Comparison of ENCODE assay signal across 16 cellular contexts in genomic region chr11:66286699-66287098, GRCh38. TPM values are rescaled to one million over a fixed set of nuclear protein-coding genes. Genes with fewer than 3 reads are reported as not detected.
DNase-seq lines count a peak whose midpoint lies in the region; ATAC-seq lines count a peak whose summit lies in the region.
"Had no signal": no experiment of that assay in that cellular context is flagged by ENCODE, and none has a peak within 500 bp of the region (broad histone marks: within the 10 kb centered on the region; RNA-seq: fewer than 3 reads in every experiment).

No MANE protein-coding gene starts in this region.

- peaks cover 35% of the 10 kb centered on the region for H3K4me1 Mint-ChIP-seq in activated T-cell treated with anti-CD3 and anti-CD28 coated beads, Interleukin-2, amount 50 U/mL, for 72 hours (ENCODE audit: low read depth)
- peaks cover 43 to 56% (median 48%) of the 10 kb centered on the region in 3 donors for H3K4me1 Mint-ChIP-seq in T-cell
- peaks cover 45 to 47% of the 10 kb centered on the region in 2 donors for H3K4me1 Mint-ChIP-seq in immature natural killer cell
- H3K4me1 Mint-ChIP-seq in stimulated activated effector memory CD8-positive, alpha-beta T cell treated with anti-CD3 and anti-CD28 coated beads, Interleukin-12 subunit alpha, Interleukin-12 subunit beta, amount 100 ng/mL, for 72 hours, result peaks cover 71% of the 10 kb centered on the region

- CTCF ChIA-PET in T-cell (lab: Charles Lee), result no interaction called here

- peaks cover 10% of the 10 kb centered on the region for H3K27me3 Mint-ChIP-seq in activated T-cell treated with anti-CD3 and anti-CD28 coated beads, Interleukin-2, amount 50 U/mL, for 72 hours (ENCODE audit: low read depth)
- H3K27me3 Mint-ChIP-seq in T-cell (peaks cover 0 to 5% of the 10 kb centered on the region in 2 donors), immature natural killer cell (ENCODE audit: low read depth in 3 of 3) (peaks cover 14 to 27% (median 23%) of the 10 kb centered on the region in 3 donors)

- POLR2A ChIA-PET in T-cell (lab: Charles Lee), result interaction anchor here in 1 of 2 donors (0.6 kb wide), 1 partner anchor 653 kb away, joined by 3 read pairs; no protein-coding TSS in a partner anchor

- H3K27ac Mint-ChIP-seq in activated T-cell treated with anti-CD3 and anti-CD28 coated beads, Interleukin-2, amount 50 U/mL, for 72 hours, result no peak overlapping the region
- H3K27ac Mint-ChIP-seq in T-cell (no peak overlapping the region), immature natural killer cell (peak overlapping the region in 1 of 6 donors; percentile 39)
- H3K27ac Mint-ChIP-seq in stimulated activated effector memory CD8-positive, alpha-beta T cell treated with anti-CD3 and anti-CD28 coated beads, Interleukin-12 subunit alpha, Interleukin-12 subunit beta, amount 100 ng/mL, for 72 hours, result no peak overlapping the region

- no peak for DNase-seq in activated T-cell treated with anti-CD3 and anti-CD28 coated beads, Interleukin-2, amount 50 U/mL, for 72 hours
- DNase-seq in activated T-cell treated with anti-CD3 and anti-CD28 coated beads for 4 hours (no peak), T-cell (no peak), immature natural killer cell (no peak), KG1 (lab: John Stamatoyannopoulos, UW) (no peak), NCI-H82 treated with DMSO at 0.1 percent for 48 hours (lab: John Stamatoyannopoulos, UW; ENCODE audit: unreplicated experiment) (no peak)
- no peak for DNase-seq in stimulated activated effector memory CD8-positive, alpha-beta T cell treated with anti-CD3 and anti-CD28 coated beads, Interleukin-12 subunit alpha, Interleukin-12 subunit beta, amount 100 ng/mL, for 72 hours (ENCODE audit: low spot score in 2 of 2)
- DNase-seq in stimulated activated CD4-positive, alpha-beta T cell treated with anti-CD3 and anti-CD28 coated beads, Interleukin-12 subunit alpha, Interleukin-12 subunit beta, amount 100 ng/mL, for 4 hours, result no peak
- DNase-seq: activated CD4-positive, alpha-beta T cell treated with anti-CD3 and anti-CD28 coated beads, Interleukin-2, amount 50 U/mL, for 48 hours; DMS79 treated with DMSO at 0.1 percent for 48 hours; NCI-H1417; NK-92 treated with Interleukin-12 subunit alpha and Interleukin-12 subunit beta, amount 100 ng/mL, for 24 hours; T-helper 9 cell had no signal

- H3K4me3 Mint-ChIP-seq in activated T-cell treated with anti-CD3 and anti-CD28 coated beads, Interleukin-2, amount 50 U/mL, for 72 hours, result peak overlapping the region; percentile 2 to 44
- peak overlapping the region; percentile 31 to 93 (median 70) for H3K4me3 Mint-ChIP-seq in T-cell
- peak overlapping the region in 4 of 5 donors; percentile 13 to 77 (median 37) for H3K4me3 Mint-ChIP-seq in immature natural killer cell
- peak overlapping the region; percentile 88 for H3K4me3 Mint-ChIP-seq in stimulated activated effector memory CD8-positive, alpha-beta T cell treated with anti-CD3 and anti-CD28 coated beads, Interleukin-12 subunit alpha, Interleukin-12 subunit beta, amount 100 ng/mL, for 72 hours

- H3K36me3 Mint-ChIP-seq in activated T-cell treated with anti-CD3 and anti-CD28 coated beads, Interleukin-2, amount 50 U/mL, for 72 hours (ENCODE audit: insufficient read depth in 2 of 2), result peaks cover 0 to 2% of the 10 kb centered on the region in 2 donors
- H3K36me3 Mint-ChIP-seq in T-cell (no peaks in the 10 kb centered on the region), immature natural killer cell (peaks cover 0 to 3% (median 0%) of the 10 kb centered on the region in 3 donors)
- H3K36me3 Mint-ChIP-seq in stimulated activated effector memory CD8-positive, alpha-beta T cell treated with anti-CD3 and anti-CD28 coated beads, Interleukin-12 subunit alpha, Interleukin-12 subunit beta, amount 100 ng/mL, for 72 hours, result peaks cover 48% of the 10 kb centered on the region
- H3K36me3 Mint-ChIP-seq: activated naive CD4-positive, alpha-beta T cell treated with anti-CD3 and anti-CD28 coated beads, Interleukin-2, amount 50 U/mL, for 72 hours had no signal

- no peak for ATAC-seq in activated T-cell treated with anti-CD3 and anti-CD28 coated beads, Interleukin-2, amount 50 U/mL, for 72 hours (replicated peaks in 1 of 2)
- no peak for ATAC-seq in T-cell (replicated peaks in 1 of 4)
- no peak for ATAC-seq in stimulated activated effector memory CD8-positive, alpha-beta T cell treated with anti-CD3 and anti-CD28 coated beads, Interleukin-12 subunit alpha, Interleukin-12 subunit beta, amount 100 ng/mL, for 72 hours
- ATAC-seq: activated naive CD4-positive, alpha-beta T cell treated with anti-CD3 and anti-CD28 coated beads, Interleukin-2, amount 50 U/mL, for 72 hours; left lobe of liver; Right ventricle myocardium inferior had no signal

- no peaks in the 10 kb centered on the region for H3K9me3 Mint-ChIP-seq in activated T-cell treated with anti-CD3 and anti-CD28 coated beads, Interleukin-2, amount 50 U/mL, for 72 hours
- H3K9me3 Mint-ChIP-seq in T-cell, result no peaks in the 10 kb centered on the region
- H3K9me3 Mint-ChIP-seq in immature natural killer cell, result no peaks in the 10 kb centered on the region
- H3K9me3 Mint-ChIP-seq in stimulated activated effector memory CD8-positive, alpha-beta T cell treated with anti-CD3 and anti-CD28 coated beads, Interleukin-12 subunit alpha, Interleukin-12 subunit beta, amount 100 ng/mL, for 72 hours, result no peaks in the 10 kb centered on the region
- H3K9me3 Mint-ChIP-seq: activated naive CD4-positive, alpha-beta T cell treated with anti-CD3 and anti-CD28 coated beads, Interleukin-2, amount 50 U/mL, for 72 hours had no signal

RNA-seq across cellular contexts. Expression of gene YIF1A, which starts 2.2 kb away (rescaled TPM):
- 10 to 100 TPM; 42.9 to 50.8 TPM for total RNA-seq in activated T-cell treated with anti-CD3 and anti-CD28 coated beads, Interleukin-2, amount 50 U/mL, for 72 hours
- total RNA-seq in T-cell, result 10 to 100 TPM; 24.5 to 63.3 (median 56.9) TPM
- polyA plus RNA-seq in immature natural killer cell, result 10 to 100 TPM; 55.7 to 85.2 (median 62.1) TPM

RNA-seq across cellular contexts. Expression of gene TMEM151A, which starts 5.0 kb away (rescaled TPM):
- under 1 TPM in 1 of 2 donors, not detected in 1; 0.10 TPM for total RNA-seq in activated T-cell treated with anti-CD3 and anti-CD28 coated beads, Interleukin-2, amount 50 U/mL, for 72 hours
- total RNA-seq in T-cell, result under 1 TPM in 4 of 5 donors, not detected in 1; 0.19 to 0.33 (median 0.23) TPM
- polyA plus RNA-seq in immature natural killer cell, result not detected
- total RNA-seq: activated naive CD4-positive, alpha-beta T cell treated with anti-CD3 and anti-CD28 coated beads, Interleukin-2, amount 50 U/mL, for 72 hours had no signal

RNA-seq across cellular contexts. Expression of gene CNIH2, which starts 8.7 kb away (rescaled TPM):
- total RNA-seq in activated T-cell treated with anti-CD3 and anti-CD28 coated beads, Interleukin-2, amount 50 U/mL, for 72 hours, result 1 to 10 TPM; 1.2 to 3.5 TPM
- 1 to 10 TPM; 1.9 to 9.9 (median 2.7) TPM for total RNA-seq in T-cell
- polyA plus RNA-seq in immature natural killer cell, result not detected
- total RNA-seq: Right ventricle myocardium inferior had no signal

RNA-seq across cellular contexts. Expression of gene RAB1B, which starts 18.3 kb away (rescaled TPM):
- total RNA-seq in activated T-cell treated with anti-CD3 and anti-CD28 coated beads, Interleukin-2, amount 50 U/mL, for 72 hours, result 100 to 1,000 TPM; 127 to 139 TPM
- 10 to 100 TPM; 60.7 to 98.8 (median 95.2) TPM for total RNA-seq in T-cell
- 10 to 100 TPM; 22.9 to 33.2 (median 25.8) TPM for polyA plus RNA-seq in immature natural killer cell

RNA-seq across cellular contexts. Expression of gene KLC2, which starts 29.2 kb away (rescaled TPM):
- 10 to 100 TPM; 51.9 to 54.8 TPM for total RNA-seq in activated T-cell treated with anti-CD3 and anti-CD28 coated beads, Interleukin-2, amount 50 U/mL, for 72 hours
- total RNA-seq in T-cell, result 10 to 100 TPM; 36.9 to 52.9 (median 43.9) TPM
- 1 to 10 TPM; 1.6 to 7.1 (median 3.9) TPM for polyA plus RNA-seq in immature natural killer cell

Comparison
In these comparisons a context has a peak if more than half of its experiments do, and no peak if none do; other contexts are left out.
1. H3K4me3 Mint-ChIP-seq: peak in every context shown above with its lines; median percentile 88 in stimulated activated effector memory CD8-positive, alpha-beta T cell treated with anti-CD3 and anti-CD28 coated beads, Interleukin-12 subunit alpha, Interleukin-12 subunit beta, amount 100 ng/mL, for 72 hours; 70 in T-cell; 37 in immature natural killer cell; 23 in activated T-cell treated with anti-CD3 and anti-CD28 coated beads, Interleukin-2, amount 50 U/mL, for 72 hours.